12 cellular contexts compared by ENCODE assay signal in the genomic region with DNA sequence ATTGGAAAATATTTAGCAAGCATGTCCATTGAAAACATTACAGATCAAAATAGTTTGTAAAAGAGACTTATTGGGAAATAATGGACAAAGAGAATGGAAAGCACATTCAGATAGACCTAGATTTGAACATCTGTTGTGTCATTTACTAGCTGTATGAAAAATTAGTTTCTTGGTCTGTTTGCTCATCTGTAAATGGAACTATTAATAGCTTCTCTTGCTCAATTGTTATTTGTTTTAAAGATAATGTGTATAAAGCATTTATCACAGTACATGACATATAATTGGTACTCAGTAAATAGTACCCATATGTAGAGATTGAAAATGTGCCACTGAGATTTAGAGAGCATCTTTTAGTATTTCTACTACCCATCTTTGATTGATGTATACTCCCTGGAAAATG.
"Had no signal": no experiment of that assay in that cellular context is flagged by ENCODE, and none has a peak within 500 bp of the region (broad histone marks: within the 10 kb centered on the region; RNA-seq: fewer than 3 reads in every experiment).

No MANE protein-coding gene starts in this region.

- H3K4me3 ChIP-seq: body of pancreas, right atrium auricular region, thyroid gland, uterus had no signal

- H3K27me3 ChIP-seq: body of pancreas, right atrium auricular region, thyroid gland, uterus had no signal

- H3K4me3 Mint-ChIP-seq: central memory CD8-positive, alpha-beta T cell had no signal

- H3K27me3 Mint-ChIP-seq: activated T-cell treated with anti-CD3 and anti-CD28 coated beads, Interleukin-2, amount 50 U/mL, for 24 hours; central memory CD8-positive, alpha-beta T cell; naive thymus-derived CD4-positive, alpha-beta T cell had no signal

- H3K4me1 ChIP-seq: body of pancreas, right atrium auricular region, thyroid gland, uterus had no signal

- H3K36me3 ChIP-seq: uterus had no signal

- ATAC-seq: body of pancreas; naive thymus-derived CD4-positive, alpha-beta T cell had no signal

- FAIRE-seq: small intestine had no signal

- H3K9me3 ChIP-seq: SK-N-SH, thyroid gland had no signal

- H3K27ac ChIP-seq: body of pancreas, right atrium auricular region, thyroid gland, uterus had no signal

- DNase-seq: activated CD4-positive, alpha-beta T cell treated with anti-CD3 and anti-CD28 coated beads for 1 hour; activated T-cell treated with anti-CD3 and anti-CD28 coated beads, Interleukin-2, amount 50 U/mL, for 24 hours; body of pancreas; cortex of kidney; mammary epithelial cell; naive thymus-derived CD4-positive, alpha-beta T cell; SK-N-SH; small intestine; thyroid gland; uterus had no signal
